In genomic region chr16:57765160-57765728, GRCh38 we compare ENCODE assay signal across 19 cellular contexts. TPM values are rescaled to one million over a fixed set of nuclear protein-coding genes. Genes with fewer than 3 reads are reported as not detected.
DNase-seq lines count a peak whose midpoint lies in the region; ATAC-seq and TF ChIP-seq lines count a peak whose summit lies in the region.
"Had no signal": no experiment of that assay in that cellular context is flagged by ENCODE, and none has a peak within 500 bp of the region (broad histone marks: within the 10 kb centered on the region; RNA-seq: fewer than 3 reads in every experiment).

No MANE protein-coding gene starts in this region.

- DNase-seq in Calu3 = no peak
- no peak for DNase-seq in RWPE2 (ENCODE audit: low spot score)
- DNase-seq in lower lobe of right lung = peak; percentile 17
- no peak for DNase-seq in hepatocyte (ENCODE audit: low spot score)
- DNase-seq in G401 (ENCODE audit: low spot score) = no peak
- DNase-seq: GF-D8, Kasumi-1, NCI-H1048, NCI-H1436, NCI-H1930, NCI-H345, NCI-H524 treated with DMSO at 0.1 percent for 48 hours, SIG-M5 had no signal

- in situ Hi-C loops in G401 (cut with HindIII; ENCODE audit: low sequenced_read_pairs) = no loop called here

- no peaks in the 10 kb centered on the region for H3K27me3 ChIP-seq in RWPE2 (ENCODE audit: insufficient read depth, poor library complexity, severe bottlenecking)
- no peaks in the 10 kb centered on the region for H3K27me3 ChIP-seq in lower lobe of right lung (ENCODE audit: low read depth)
- H3K27me3 ChIP-seq in hepatocyte = no peaks in the 10 kb centered on the region
- H3K27me3 ChIP-seq: MG63 had no signal

- 99% methylated on average over 14 of the region's 17 CpGs for WGBS in hepatocyte (ENCODE audit: low lambda C conversion rate, missing lambda C conversion rate)

- peaks cover 10% of the 10 kb centered on the region for H3K4me1 Mint-ChIP-seq in Calu3 (ENCODE audit: low read depth, unreplicated experiment)
- H3K4me1 Mint-ChIP-seq: IgD-negative memory B cell had no signal

- no peak overlapping the region for H3K4me3 Mint-ChIP-seq in Calu3 (ENCODE audit: low read depth, unreplicated experiment)
- H3K4me3 Mint-ChIP-seq: IgD-negative memory B cell had no signal

- H2AFZ ChIP-seq in hepatocyte = no peak overlapping the region

- no peaks in the 10 kb centered on the region for H3K9me3 Mint-ChIP-seq in Calu3 (ENCODE audit: low read depth, unreplicated experiment)
- H3K9me3 Mint-ChIP-seq: IgD-negative memory B cell had no signal

- H3K36me3 ChIP-seq in RWPE2 (ENCODE audit: low read depth) (peaks cover 65% of the 10 kb centered on the region), lower lobe of right lung (peaks cover 85% of the 10 kb centered on the region), hepatocyte (replicated peaks; ENCODE audit: insufficient read depth, low read depth) (no peaks in the 10 kb centered on the region)

- TF ChIP-seq CTCF in 22Rv1 (IDR thresholded peaks at IDR 0.05) = no peak
- no peak for TF ChIP-seq CTCF in Calu3 (IDR thresholded peaks at IDR 0.05; ENCODE audit: unreplicated experiment)
- TF ChIP-seq CTCF in RWPE2 (IDR thresholded peaks at IDR 0.05; ENCODE audit: poor library complexity, severe bottlenecking) = no peak
- no peak for TF ChIP-seq CTCF in lower lobe of right lung (IDR thresholded peaks at IDR 0.05)
- TF ChIP-seq CTCF in hepatocyte (IDR thresholded peaks at IDR 0.05; ENCODE audit: poor library complexity) = no peak

- H3K4me1 ChIP-seq in RWPE2 (ENCODE audit: insufficient read depth, poor library complexity, severe bottlenecking) (peaks cover 7% of the 10 kb centered on the region), lower lobe of right lung (no peaks in the 10 kb centered on the region), hepatocyte (ENCODE audit: insufficient read depth) (no peaks in the 10 kb centered on the region)

- H3K9me3 ChIP-seq in RWPE2 (ENCODE audit: severe bottlenecking) = no peaks in the 10 kb centered on the region
- no peaks in the 10 kb centered on the region for H3K9me3 ChIP-seq in lower lobe of right lung
- H3K9me3 ChIP-seq in hepatocyte (ENCODE audit: low read depth) = no peaks in the 10 kb centered on the region
- H3K9me3 ChIP-seq: MG63 had no signal

- H3K27ac Mint-ChIP-seq in Calu3 (ENCODE audit: unreplicated experiment) = peak overlapping the region; percentile 42
- H3K27ac Mint-ChIP-seq: IgD-negative memory B cell had no signal

- H3K36me3 Mint-ChIP-seq in Calu3 (ENCODE audit: insufficient read depth, unreplicated experiment) = peaks cover 49% of the 10 kb centered on the region
- H3K36me3 Mint-ChIP-seq: IgD-negative memory B cell had no signal

- no peak overlapping the region for H3K4me2 ChIP-seq in hepatocyte

- CTCF ChIA-PET in Calu3 (lab: Charles Lee) = no interaction called here

- no TSS peak for BruUV-seq in Calu3 (replicated peaks; lab: Mats Ljungman, UMichigan)

- no peaks in the 10 kb centered on the region for H3K27me3 Mint-ChIP-seq in Calu3 (ENCODE audit: unreplicated experiment)
- H3K27me3 Mint-ChIP-seq: IgD-negative memory B cell had no signal

- H3K4me3 ChIP-seq in RWPE2 (ENCODE audit: severe bottlenecking) = no peak overlapping the region
- H3K4me3 ChIP-seq in lower lobe of right lung = no peak overlapping the region
- no peak overlapping the region for H3K4me3 ChIP-seq in hepatocyte
- H3K4me3 ChIP-seq: GM12878, MG63 had no signal

- ATAC-seq in RWPE2 (ENCODE audit: low read depth) = no peak
- ATAC-seq in lower lobe of right lung = no peak
- ATAC-seq in HG03039 (IDR thresholded peaks at IDR 0.05; ENCODE audit: unreplicated experiment) = no peak
- no peak for ATAC-seq in HG02970 (IDR thresholded peaks at IDR 0.05; ENCODE audit: low FRiP score, unreplicated experiment)

- H3K9me2 ChIP-seq in hepatocyte (replicated peaks; ENCODE audit: insufficient read depth) = no peaks in the 10 kb centered on the region

- H3K79me2 ChIP-seq in hepatocyte = no peaks in the 10 kb centered on the region

- no peaks in the 10 kb centered on the region for H4K20me1 ChIP-seq in hepatocyte (ENCODE audit: insufficient read depth, poor library complexity, severe bottlenecking)

- intact Hi-C loops in Calu3 (cut with micrococcal nuclease; ENCODE audit: unreplicated experiment) = no loop called here
- intact Hi-C loops in lower lobe of right lung (cut with DNase I) = no loop called here

- H3K27ac ChIP-seq in 22Rv1 = 0 out of 2 replicates have a peak overlapping the region, but pooled peaks have one; percentile 26
- peak overlapping the region; percentile 75 for H3K27ac ChIP-seq in RWPE2 (ENCODE audit: poor library complexity, severe bottlenecking)
- H3K27ac ChIP-seq in lower lobe of right lung = no peak overlapping the region
- no peak overlapping the region for H3K27ac ChIP-seq in hepatocyte

RNA-seq across cellular contexts. Expression of gene KATNB1, which starts 29.7 kb away (rescaled TPM):
- total RNA-seq in Calu3 (2022) (26.3 and 28.6 TPM in 2 replicates), lower lobe of right lung (18.0 TPM), hepatocyte (8.9 and 12.3 TPM in 2 replicates)
- 15.3 and 19.0 TPM in 2 replicates for polyA plus RNA-seq in hepatocyte
- total RNA-seq in G401 (2014; rRNA removed; shearing (Covaris generic)) = 46.6 and 55.6 TPM in 2 replicates

RNA-seq across cellular contexts. Expression of gene KIFC3, which starts 37.0 kb away (rescaled TPM):
- total RNA-seq in Calu3 (2022) (64.6 and 68.4 TPM in 2 replicates), lower lobe of right lung (70.9 TPM), hepatocyte (41.4 and 49.7 TPM in 2 replicates)
- 55.3 and 66.5 TPM in 2 replicates for polyA plus RNA-seq in hepatocyte
- 44.3 and 53.5 TPM in 2 replicates for total RNA-seq in G401 (2014; rRNA removed; shearing (Covaris generic))
- polyA plus RNA-seq: IgD-negative memory B cell had no signal

Comparison
In these comparisons a context has a peak if more than half of its experiments do, and no peak if none do; other contexts are left out.
1. H3K27ac ChIP-seq: peak in 22Rv1 (single experiment) and RWPE2 (single experiment); none in lower lobe of right lung (single experiment) and hepatocyte (single experiment).